ENCODE assay signal across 1 cellular context in the genomic region with DNA sequence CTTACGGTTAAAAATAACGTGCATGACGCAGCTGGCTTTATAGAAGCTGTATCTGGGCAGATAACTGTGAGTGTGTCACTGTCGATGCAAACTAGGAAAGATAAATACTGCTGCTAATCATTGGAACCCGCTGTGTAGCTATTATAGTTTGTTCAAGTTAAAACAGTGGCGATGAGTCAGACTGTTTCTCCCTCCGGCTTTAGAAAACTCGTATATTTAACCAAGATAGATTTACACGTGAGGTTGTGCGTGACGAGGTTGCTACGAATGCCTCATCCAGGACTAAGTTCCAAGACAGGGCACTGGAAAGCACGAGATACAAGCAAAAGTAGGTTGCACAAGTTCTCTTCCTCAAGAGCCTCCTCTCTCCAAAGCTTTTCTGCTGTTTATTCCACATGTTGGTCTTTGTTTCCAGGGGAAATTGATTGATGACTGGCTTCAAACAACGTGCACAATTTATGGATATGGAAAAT.
A peak's percentile ranks its signal among the peaks of the same experiment; 100 is the strongest.
TF ChIP-seq lines count a peak whose summit lies in the region.

No MANE protein-coding gene starts in this region.

TF ChIP-seq in HEK293, 187 proteins besides CTCF, POLR2A, EP300 and RAD21 (continued from another document and continues in another):
- TF ChIP-seq INSM2 (tag by site-specific recombination; IDR thresholded peaks at IDR 0.05) (peak; percentile 87), ZNF785 (tag by site-specific recombination; IDR thresholded peaks at IDR 0.05) (no peak), ZNF449 (tag by site-specific recombination; IDR thresholded peaks at IDR 0.05) (no peak), ZNF660 (tag by site-specific recombination; IDR thresholded peaks at IDR 0.05) (peak; percentile 80), SP3 (tag by site-specific recombination; IDR thresholded peaks at IDR 0.05) (no peak; the same call in 1 of the 2 replicates), GLI4 (tag by site-specific recombination; IDR thresholded peaks at IDR 0.05) (no peak), KLF10 (tag by site-specific recombination; IDR thresholded peaks at IDR 0.05) (peak; percentile 59; the same call in 1 of the 2 replicates), ZNF10 (tag by site-specific recombination; IDR thresholded peaks at IDR 0.05) (0 out of 2 replicates have a peak, but pooled peaks have one; percentile 16), YY1 (tag by site-specific recombination; IDR thresholded peaks at IDR 0.05) (no peak), ZNF513 (tag by site-specific recombination; IDR thresholded peaks at IDR 0.05) (no peak), ZNF239 (tag by site-specific recombination; IDR thresholded peaks at IDR 0.05) (no peak), ZNF114 (tag by site-specific recombination; IDR thresholded peaks at IDR 0.05) (no peak), ZNF366 (tag by site-specific recombination; conservative IDR thresholded peaks at IDR 0.05) (peak; percentile 78), ZNF157 (tag by site-specific recombination; IDR thresholded peaks at IDR 0.05) (no peak), ZNF37A (tag by site-specific recombination; IDR thresholded peaks at IDR 0.05) (no peak), ZNF600 (tag by site-specific recombination; IDR thresholded peaks at IDR 0.05) (peak; percentile 70; the same call in 1 of the 2 replicates), ZNF629 (tag by site-specific recombination; IDR thresholded peaks at IDR 0.05) (peak; percentile 97), ZNF18 (tag by site-specific recombination; IDR thresholded peaks at IDR 0.05) (no peak), SETDB1 (IDR thresholded peaks at IDR 0.05; ENCODE audit: insufficient read length, low read length) (no peak), EGR2 (tag by site-specific recombination; IDR thresholded peaks at IDR 0.05; ENCODE audit: low read depth) (no peak), ZFP37 (tag by site-specific recombination; IDR thresholded peaks at IDR 0.05) (0 out of 2 replicates have a peak, but pooled peaks have one; percentile 43), ZBTB6 (tag by site-specific recombination; IDR thresholded peaks at IDR 0.05) (no peak), ZNF23 (tag by site-specific recombination; IDR thresholded peaks at IDR 0.05; ENCODE audit: borderline replicate concordance) (no peak), ZNF791 (tag by site-specific recombination; IDR thresholded peaks at IDR 0.05) (no peak), ZSCAN5A (tag by site-specific recombination; IDR thresholded peaks at IDR 0.05) (no peak)
- TF ChIP-seq, protein P1, sequence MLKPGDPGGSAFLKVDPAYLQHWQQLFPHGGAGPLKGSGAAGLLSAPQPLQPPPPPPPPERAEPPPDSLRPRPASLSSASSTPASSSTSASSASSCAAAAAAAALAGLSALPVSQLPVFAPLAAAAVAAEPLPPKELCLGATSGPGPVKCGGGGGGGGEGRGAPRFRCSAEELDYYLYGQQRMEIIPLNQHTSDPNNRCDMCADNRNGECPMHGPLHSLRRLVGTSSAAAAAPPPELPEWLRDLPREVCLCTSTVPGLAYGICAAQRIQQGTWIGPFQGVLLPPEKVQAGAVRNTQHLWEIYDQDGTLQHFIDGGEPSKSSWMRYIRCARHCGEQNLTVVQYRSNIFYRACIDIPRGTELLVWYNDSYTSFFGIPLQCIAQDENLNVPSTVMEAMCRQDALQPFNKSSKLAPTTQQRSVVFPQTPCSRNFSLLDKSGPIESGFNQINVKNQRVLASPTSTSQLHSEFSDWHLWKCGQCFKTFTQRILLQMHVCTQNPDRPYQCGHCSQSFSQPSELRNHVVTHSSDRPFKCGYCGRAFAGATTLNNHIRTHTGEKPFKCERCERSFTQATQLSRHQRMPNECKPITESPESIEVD (tag by site-specific recombination; IDR thresholded peaks at IDR 0.05), result peak; percentile 94
- TF ChIP-seq, protein P2, sequence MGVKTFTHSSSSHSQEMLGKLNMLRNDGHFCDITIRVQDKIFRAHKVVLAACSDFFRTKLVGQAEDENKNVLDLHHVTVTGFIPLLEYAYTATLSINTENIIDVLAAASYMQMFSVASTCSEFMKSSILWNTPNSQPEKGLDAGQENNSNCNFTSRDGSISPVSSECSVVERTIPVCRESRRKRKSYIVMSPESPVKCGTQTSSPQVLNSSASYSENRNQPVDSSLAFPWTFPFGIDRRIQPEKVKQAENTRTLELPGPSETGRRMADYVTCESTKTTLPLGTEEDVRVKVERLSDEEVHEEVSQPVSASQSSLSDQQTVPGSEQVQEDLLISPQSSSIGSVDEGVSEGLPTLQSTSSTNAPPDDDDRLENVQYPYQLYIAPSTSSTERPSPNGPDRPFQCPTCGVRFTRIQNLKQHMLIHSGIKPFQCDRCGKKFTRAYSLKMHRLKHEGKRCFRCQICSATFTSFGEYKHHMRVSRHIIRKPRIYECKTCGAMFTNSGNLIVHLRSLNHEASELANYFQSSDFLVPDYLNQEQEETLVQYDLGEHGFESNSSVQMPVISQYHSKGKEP (tag by site-specific recombination; IDR thresholded peaks at IDR 0.05), result peak; percentile 52; the same call in 1 of the 2 replicates
- TF ChIP-seq, protein P3, sequence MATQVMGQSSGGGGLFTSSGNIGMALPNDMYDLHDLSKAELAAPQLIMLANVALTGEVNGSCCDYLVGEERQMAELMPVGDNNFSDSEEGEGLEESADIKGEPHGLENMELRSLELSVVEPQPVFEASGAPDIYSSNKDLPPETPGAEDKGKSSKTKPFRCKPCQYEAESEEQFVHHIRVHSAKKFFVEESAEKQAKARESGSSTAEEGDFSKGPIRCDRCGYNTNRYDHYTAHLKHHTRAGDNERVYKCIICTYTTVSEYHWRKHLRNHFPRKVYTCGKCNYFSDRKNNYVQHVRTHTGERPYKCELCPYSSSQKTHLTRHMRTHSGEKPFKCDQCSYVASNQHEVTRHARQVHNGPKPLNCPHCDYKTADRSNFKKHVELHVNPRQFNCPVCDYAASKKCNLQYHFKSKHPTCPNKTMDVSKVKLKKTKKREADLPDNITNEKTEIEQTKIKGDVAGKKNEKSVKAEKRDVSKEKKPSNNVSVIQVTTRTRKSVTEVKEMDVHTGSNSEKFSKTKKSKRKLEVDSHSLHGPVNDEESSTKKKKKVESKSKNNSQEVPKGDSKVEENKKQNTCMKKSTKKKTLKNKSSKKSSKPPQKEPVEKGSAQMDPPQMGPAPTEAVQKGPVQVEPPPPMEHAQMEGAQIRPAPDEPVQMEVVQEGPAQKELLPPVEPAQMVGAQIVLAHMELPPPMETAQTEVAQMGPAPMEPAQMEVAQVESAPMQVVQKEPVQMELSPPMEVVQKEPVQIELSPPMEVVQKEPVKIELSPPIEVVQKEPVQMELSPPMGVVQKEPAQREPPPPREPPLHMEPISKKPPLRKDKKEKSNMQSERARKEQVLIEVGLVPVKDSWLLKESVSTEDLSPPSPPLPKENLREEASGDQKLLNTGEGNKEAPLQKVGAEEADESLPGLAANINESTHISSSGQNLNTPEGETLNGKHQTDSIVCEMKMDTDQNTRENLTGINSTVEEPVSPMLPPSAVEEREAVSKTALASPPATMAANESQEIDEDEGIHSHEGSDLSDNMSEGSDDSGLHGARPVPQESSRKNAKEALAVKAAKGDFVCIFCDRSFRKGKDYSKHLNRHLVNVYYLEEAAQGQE (tag by site-specific recombination; IDR thresholded peaks at IDR 0.05), result no peak
- TF ChIP-seq, protein P4, sequence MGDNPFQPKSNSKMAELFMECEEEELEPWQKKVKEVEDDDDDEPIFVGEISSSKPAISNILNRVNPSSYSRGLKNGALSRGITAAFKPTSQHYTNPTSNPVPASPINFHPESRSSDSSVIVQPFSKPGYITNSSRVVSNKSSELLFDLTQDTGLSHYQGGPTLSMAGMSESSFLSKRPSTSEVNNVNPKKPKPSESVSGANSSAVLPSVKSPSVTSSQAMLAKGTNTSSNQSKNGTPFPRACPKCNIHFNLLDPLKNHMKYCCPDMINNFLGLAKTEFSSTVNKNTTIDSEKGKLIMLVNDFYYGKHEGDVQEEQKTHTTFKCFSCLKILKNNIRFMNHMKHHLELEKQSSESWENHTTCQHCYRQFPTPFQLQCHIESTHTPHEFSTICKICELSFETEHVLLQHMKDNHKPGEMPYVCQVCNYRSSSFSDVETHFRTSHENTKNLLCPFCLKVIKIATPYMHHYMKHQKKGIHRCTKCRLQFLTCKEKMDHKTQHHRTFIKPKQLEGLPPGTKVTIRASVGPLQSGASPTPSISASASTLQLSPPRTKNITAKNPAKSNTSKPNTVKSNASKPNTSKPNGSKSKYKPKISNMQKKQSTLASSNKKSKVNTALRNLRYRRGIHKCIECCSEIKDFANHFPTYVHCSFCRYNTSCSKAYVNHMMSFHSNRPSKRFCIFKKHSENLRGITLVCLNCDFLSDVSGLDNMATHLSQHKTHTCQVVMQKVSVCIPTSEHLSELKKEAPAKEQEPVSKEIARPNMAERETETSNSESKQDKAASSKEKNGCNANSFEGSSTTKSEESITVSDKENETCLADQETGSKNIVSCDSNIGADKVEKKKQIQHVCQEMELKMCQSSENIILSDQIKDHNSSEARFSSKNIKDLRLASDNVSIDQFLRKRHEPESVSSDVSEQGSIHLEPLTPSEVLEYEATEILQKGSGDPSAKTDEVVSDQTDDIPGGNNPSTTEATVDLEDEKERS (tag by site-specific recombination; IDR thresholded peaks at IDR 0.05), result no peak
- TF ChIP-seq, protein P5, sequence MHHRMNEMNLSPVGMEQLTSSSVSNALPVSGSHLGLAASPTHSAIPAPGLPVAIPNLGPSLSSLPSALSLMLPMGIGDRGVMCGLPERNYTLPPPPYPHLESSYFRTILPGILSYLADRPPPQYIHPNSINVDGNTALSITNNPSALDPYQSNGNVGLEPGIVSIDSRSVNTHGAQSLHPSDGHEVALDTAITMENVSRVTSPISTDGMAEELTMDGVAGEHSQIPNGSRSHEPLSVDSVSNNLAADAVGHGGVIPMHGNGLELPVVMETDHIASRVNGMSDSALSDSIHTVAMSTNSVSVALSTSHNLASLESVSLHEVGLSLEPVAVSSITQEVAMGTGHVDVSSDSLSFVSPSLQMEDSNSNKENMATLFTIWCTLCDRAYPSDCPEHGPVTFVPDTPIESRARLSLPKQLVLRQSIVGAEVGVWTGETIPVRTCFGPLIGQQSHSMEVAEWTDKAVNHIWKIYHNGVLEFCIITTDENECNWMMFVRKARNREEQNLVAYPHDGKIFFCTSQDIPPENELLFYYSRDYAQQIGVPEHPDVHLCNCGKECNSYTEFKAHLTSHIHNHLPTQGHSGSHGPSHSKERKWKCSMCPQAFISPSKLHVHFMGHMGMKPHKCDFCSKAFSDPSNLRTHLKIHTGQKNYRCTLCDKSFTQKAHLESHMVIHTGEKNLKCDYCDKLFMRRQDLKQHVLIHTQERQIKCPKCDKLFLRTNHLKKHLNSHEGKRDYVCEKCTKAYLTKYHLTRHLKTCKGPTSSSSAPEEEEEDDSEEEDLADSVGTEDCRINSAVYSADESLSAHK (tag by site-specific recombination; IDR thresholded peaks at IDR 0.05), result peak; percentile 64
